8 cellular contexts compared by ENCODE assay signal in the genomic region with DNA sequence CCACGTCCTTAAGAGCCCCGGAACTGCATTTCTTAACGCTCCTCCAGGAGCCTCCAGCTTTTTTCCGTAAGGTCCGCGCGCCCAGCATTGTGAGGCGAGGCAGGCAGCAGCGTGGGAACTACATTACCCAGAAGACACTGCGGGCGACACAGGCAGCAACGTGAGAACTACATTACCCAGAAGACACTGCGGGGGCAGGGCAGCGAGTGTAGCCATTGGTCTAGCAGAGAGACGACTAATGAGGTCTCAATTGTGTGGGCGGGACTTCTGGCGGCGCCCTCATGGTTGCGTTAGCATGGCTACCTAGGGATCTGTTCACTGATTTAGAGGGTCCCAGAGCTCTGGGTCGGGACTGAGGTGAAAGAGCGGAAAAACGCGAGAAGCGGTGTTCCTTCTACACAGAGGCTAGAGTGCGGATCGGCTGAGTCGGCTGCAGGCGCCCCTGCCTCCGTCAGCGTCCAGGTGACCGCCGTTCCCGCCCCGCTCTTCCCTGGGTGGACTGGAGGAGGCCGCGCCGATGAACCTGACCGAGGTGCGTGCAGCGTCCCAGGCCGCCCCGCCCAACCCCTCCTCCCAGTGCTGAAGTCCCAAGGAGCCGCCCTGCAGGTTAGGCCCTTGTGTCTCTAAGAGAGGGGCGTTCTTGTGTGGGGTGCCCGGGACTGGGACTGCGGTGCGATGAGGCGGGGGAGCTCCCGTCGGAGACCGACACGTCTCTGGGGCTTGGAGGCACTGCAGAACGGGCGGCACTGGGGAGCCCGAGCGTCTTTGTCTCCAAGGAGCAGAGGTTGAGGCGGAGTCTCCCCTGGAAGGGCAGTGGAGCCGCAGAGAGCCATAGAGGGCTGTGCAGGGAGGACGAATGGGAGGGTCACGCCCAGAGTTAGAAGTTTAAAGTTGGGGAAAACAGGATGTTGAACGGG.
DNase-seq lines count a peak whose midpoint lies in the region; ATAC-seq, FAIRE-seq and TF ChIP-seq lines count a peak whose summit lies in the region.

ZNF749 (plus strand) TSS at position 264 of the 917 bp plus-strand sequence; CDS start at position 518, 254 bp downstream.

- H3K4me3 Mint-ChIP-seq in central memory CD8-positive, alpha-beta T cell = peak within 1 kb of the TSS; percentile 91

- DNase-seq in AG20443 (ENCODE audit: low spot score) (peak; percentile 98), NCI-H446 treated with DMSO at 0.1 percent for 48 hours (lab: John Stamatoyannopoulos, UW) (peak; percentile 96)
- DNase-seq in activated CD4-positive, CD25-positive, alpha-beta regulatory T cell treated with anti-CD3 and anti-CD28 coated beads, Interleukin-2, amount 50 U/mL, for 16 hours (ENCODE audit: low read depth, low spot score) = peak; percentile 97
- peak; percentile 95 to 96 for DNase-seq in central memory CD8-positive, alpha-beta T cell (ENCODE audit: low spot score in 2 of 2)
- peak; percentile 92 to 94 for DNase-seq in stimulated activated CD4-positive, alpha-beta T cell treated with anti-CD3 and anti-CD28 coated beads, Interleukin-12 subunit alpha, Interleukin-12 subunit beta, amount 100 ng/mL, for 24 hours (ENCODE audit: low read depth in 2 of 2)

- peaks cover 39% of the 10 kb centered on the region for H3K4me1 Mint-ChIP-seq in central memory CD8-positive, alpha-beta T cell

- H3K36me3 Mint-ChIP-seq in central memory CD8-positive, alpha-beta T cell (ENCODE audit: insufficient read depth) = peaks cover 6% of the 10 kb centered on the region

- H3K27ac Mint-ChIP-seq in central memory CD8-positive, alpha-beta T cell (ENCODE audit: low read depth) = peak within 1 kb of the TSS; percentile 92

- peak; percentile 54 for TF ChIP-seq POLR2A in GM19099 (IDR thresholded peaks at IDR 0.05; ENCODE audit: extremely low read depth, insufficient read length, low read depth)

- no peaks in the 10 kb centered on the region for H3K27me3 Mint-ChIP-seq in central memory CD8-positive, alpha-beta T cell

- H3K9me3 Mint-ChIP-seq in central memory CD8-positive, alpha-beta T cell = peaks cover 5% of the 10 kb centered on the region

- peak; percentile 97 for ATAC-seq in HG03378 (IDR thresholded peaks at IDR 0.05; ENCODE audit: unreplicated experiment)
- ATAC-seq in central memory CD8-positive, alpha-beta T cell (replicated peaks; ENCODE audit: extremely low read depth, poor library complexity, severe bottlenecking) = peak; percentile 100

- peak; percentile 95 for FAIRE-seq in islet of Langerhans (lab: Jason Lieb, UNC)

Comparison
In these comparisons a context has a peak if more than half of its experiments do, and no peak if none do; other contexts are left out.
1. Peak in every context shown above with its lines: DNase-seq and ATAC-seq.